ENCODE assay signal across 1 cellular context in the genomic region with DNA sequence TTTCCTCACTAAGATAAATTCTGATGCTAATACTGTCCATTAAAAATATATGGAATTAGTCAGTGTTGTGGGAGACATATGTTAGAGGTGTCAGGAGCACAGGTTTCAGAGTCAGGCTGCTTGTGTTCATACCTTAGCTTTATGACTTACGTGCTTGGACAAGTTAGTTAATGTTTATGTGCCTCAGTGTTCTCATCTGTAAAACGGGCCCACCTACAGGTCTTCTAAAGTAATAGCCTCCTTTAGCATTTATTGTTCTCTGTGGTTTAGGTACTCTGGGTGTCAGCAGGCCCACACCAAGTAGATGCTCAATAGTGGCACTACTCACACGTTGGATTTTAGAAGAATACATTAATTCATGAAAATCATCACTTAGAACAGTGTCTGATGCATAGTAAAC.
TF ChIP-seq lines count a peak whose summit lies in the region.

No MANE protein-coding gene starts in this region.

TF ChIP-seq in GM12878, 131 proteins besides CTCF, POLR2A, EP300 and RAD21 (continued from another document):
- TF ChIP-seq CBX3 (IDR thresholded peaks at IDR 0.05; ENCODE audit: borderline replicate concordance, low read depth), result no peak
- TF ChIP-seq, protein P1, sequence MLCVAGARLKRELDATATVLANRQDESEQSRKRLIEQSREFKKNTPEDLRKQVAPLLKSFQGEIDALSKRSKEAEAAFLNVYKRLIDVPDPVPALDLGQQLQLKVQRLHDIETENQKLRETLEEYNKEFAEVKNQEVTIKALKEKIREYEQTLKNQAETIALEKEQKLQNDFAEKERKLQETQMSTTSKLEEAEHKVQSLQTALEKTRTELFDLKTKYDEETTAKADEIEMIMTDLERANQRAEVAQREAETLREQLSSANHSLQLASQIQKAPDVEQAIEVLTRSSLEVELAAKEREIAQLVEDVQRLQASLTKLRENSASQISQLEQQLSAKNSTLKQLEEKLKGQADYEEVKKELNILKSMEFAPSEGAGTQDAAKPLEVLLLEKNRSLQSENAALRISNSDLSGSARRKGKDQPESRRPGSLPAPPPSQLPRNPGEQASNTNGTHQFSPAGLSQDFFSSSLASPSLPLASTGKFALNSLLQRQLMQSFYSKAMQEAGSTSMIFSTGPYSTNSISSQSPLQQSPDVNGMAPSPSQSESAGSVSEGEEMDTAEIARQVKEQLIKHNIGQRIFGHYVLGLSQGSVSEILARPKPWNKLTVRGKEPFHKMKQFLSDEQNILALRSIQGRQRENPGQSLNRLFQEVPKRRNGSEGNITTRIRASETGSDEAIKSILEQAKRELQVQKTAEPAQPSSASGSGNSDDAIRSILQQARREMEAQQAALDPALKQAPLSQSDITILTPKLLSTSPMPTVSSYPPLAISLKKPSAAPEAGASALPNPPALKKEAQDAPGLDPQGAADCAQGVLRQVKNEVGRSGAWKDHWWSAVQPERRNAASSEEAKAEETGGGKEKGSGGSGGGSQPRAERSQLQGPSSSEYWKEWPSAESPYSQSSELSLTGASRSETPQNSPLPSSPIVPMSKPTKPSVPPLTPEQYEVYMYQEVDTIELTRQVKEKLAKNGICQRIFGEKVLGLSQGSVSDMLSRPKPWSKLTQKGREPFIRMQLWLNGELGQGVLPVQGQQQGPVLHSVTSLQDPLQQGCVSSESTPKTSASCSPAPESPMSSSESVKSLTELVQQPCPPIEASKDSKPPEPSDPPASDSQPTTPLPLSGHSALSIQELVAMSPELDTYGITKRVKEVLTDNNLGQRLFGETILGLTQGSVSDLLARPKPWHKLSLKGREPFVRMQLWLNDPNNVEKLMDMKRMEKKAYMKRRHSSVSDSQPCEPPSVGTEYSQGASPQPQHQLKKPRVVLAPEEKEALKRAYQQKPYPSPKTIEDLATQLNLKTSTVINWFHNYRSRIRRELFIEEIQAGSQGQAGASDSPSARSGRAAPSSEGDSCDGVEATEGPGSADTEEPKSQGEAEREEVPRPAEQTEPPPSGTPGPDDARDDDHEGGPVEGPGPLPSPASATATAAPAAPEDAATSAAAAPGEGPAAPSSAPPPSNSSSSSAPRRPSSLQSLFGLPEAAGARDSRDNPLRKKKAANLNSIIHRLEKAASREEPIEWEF (IDR thresholded peaks at IDR 0.05; ENCODE audit: insufficient replicate concordance, low read depth, low read length), result no peak
- no peak for TF ChIP-seq E4F1 (IDR thresholded peaks at IDR 0.05; ENCODE audit: borderline replicate concordance, partially characterized antibody)
- no peak for TF ChIP-seq BCLAF1 (IDR thresholded peaks at IDR 0.05)
- no peak for TF ChIP-seq GABPA (IDR thresholded peaks at IDR 0.05; ENCODE audit: low read depth)
- no peak for TF ChIP-seq CREB1 (IDR thresholded peaks at IDR 0.05; ENCODE audit: low read depth)
- TF ChIP-seq, protein P2, sequence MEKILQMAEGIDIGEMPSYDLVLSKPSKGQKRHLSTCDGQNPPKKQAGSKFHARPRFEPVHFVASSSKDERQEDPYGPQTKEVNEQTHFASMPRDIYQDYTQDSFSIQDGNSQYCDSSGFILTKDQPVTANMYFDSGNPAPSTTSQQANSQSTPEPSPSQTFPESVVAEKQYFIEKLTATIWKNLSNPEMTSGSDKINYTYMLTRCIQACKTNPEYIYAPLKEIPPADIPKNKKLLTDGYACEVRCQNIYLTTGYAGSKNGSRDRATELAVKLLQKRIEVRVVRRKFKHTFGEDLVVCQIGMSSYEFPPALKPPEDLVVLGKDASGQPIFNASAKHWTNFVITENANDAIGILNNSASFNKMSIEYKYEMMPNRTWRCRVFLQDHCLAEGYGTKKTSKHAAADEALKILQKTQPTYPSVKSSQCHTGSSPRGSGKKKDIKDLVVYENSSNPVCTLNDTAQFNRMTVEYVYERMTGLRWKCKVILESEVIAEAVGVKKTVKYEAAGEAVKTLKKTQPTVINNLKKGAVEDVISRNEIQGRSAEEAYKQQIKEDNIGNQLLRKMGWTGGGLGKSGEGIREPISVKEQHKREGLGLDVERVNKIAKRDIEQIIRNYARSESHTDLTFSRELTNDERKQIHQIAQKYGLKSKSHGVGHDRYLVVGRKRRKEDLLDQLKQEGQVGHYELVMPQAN (conservative IDR thresholded peaks at IDR 0.05), result no peak
- no peak for TF ChIP-seq YBX1 (IDR thresholded peaks at IDR 0.05)
- no peak for TF ChIP-seq MXI1 (IDR thresholded peaks at IDR 0.05; ENCODE audit: low read depth, low read length)
- TF ChIP-seq SUPT20H (IDR thresholded peaks at IDR 0.05; ENCODE audit: borderline replicate concordance, control insufficient read depth, low read depth, low read length), result no peak
TF ChIP-seq in GM12878: peak in this region for 0.
